Comparison of ENCODE assay signal across 1 cellular context in genomic region chr19:44202470-44202869, GRCh38.
TF ChIP-seq lines count a peak whose summit lies in the region.

No MANE protein-coding gene starts in this region.

TF ChIP-seq in HEK293, 187 proteins besides CTCF, POLR2A, EP300 and RAD21 (continued from another document):
- no peak for TF ChIP-seq ZNF513 (tag by site-specific recombination; IDR thresholded peaks at IDR 0.05)
- TF ChIP-seq ZBTB49 (tag by site-specific recombination; IDR thresholded peaks at IDR 0.05; ENCODE audit: low read depth) = no peak
- TF ChIP-seq ZBTB21 (tag by site-specific recombination; IDR thresholded peaks at IDR 0.05) = 0 out of 2 replicates have a peak, but pooled peaks have one; percentile 7
- TF ChIP-seq ZNF184 (tag by site-specific recombination; IDR thresholded peaks at IDR 0.05) = 0 out of 2 replicates have a peak, but pooled peaks have one; percentile 13
- TF ChIP-seq SP3 (tag by site-specific recombination; IDR thresholded peaks at IDR 0.05) = 0 out of 2 replicates have a peak, but pooled peaks have one; percentile 7
- TF ChIP-seq ZNF202 (tag by site-specific recombination; IDR thresholded peaks at IDR 0.05; ENCODE audit: borderline replicate concordance) = no peak
- 0 out of 2 replicates have a peak, but pooled peaks have one; percentile 11 for TF ChIP-seq ZNF335 (tag by site-specific recombination; conservative IDR thresholded peaks at IDR 0.05)
- TF ChIP-seq ZBTB48 (tag by site-specific recombination; IDR thresholded peaks at IDR 0.05) = 0 out of 2 replicates have a peak, but pooled peaks have one; percentile 35
- TF ChIP-seq ZFP41 (tag by site-specific recombination; IDR thresholded peaks at IDR 0.05; ENCODE audit: borderline replicate concordance) = no peak
- TF ChIP-seq ZNF248 (tag by site-specific recombination; IDR thresholded peaks at IDR 0.05) = no peak
- 0 out of 2 replicates have a peak, but pooled peaks have one; percentile 23 for TF ChIP-seq ZFP69B (tag by site-specific recombination; IDR thresholded peaks at IDR 0.05)
- TF ChIP-seq AEBP2 (tag by site-specific recombination; IDR thresholded peaks at IDR 0.05; ENCODE audit: borderline replicate concordance) = no peak
- TF ChIP-seq HOXA7 (CRISPR knock-in tag; IDR thresholded peaks at IDR 0.05; ENCODE audit: borderline replicate concordance) = no peak
- no peak for TF ChIP-seq ZFP37 (tag by site-specific recombination; IDR thresholded peaks at IDR 0.05)
- TF ChIP-seq BCL6B (tag by site-specific recombination; IDR thresholded peaks at IDR 0.05) = no peak
- no peak for TF ChIP-seq ZNF670 (tag by site-specific recombination; IDR thresholded peaks at IDR 0.05; ENCODE audit: low read depth)
- peak; percentile 35; the same call in 1 of the 2 replicates for TF ChIP-seq ZNF350 (tag by site-specific recombination; IDR thresholded peaks at IDR 0.05)
- TF ChIP-seq GLIS1 (tag by site-specific recombination; IDR thresholded peaks at IDR 0.05) = no peak
- TF ChIP-seq ELK4 (IDR thresholded peaks at IDR 0.05; ENCODE audit: borderline replicate concordance, low read depth, low read length) = no peak
- no peak for TF ChIP-seq ZSCAN5A (tag by site-specific recombination; IDR thresholded peaks at IDR 0.05)
- 0 out of 2 replicates have a peak, but pooled peaks have one; percentile 17 for TF ChIP-seq KLF16 (tag by site-specific recombination; IDR thresholded peaks at IDR 0.05)
- TF ChIP-seq ZNF626 (tag by site-specific recombination; IDR thresholded peaks at IDR 0.05) = no peak
- 0 out of 2 replicates have a peak, but pooled peaks have one; percentile 44 for TF ChIP-seq ZNF211 (tag by site-specific recombination; IDR thresholded peaks at IDR 0.05; ENCODE audit: low read depth)
